ENCODE assay signal across 9 cellular contexts in genomic region chr6:112253842-112254816, GRCh38.
DNase-seq lines count a peak whose midpoint lies in the region; ATAC-seq and TF ChIP-seq lines count a peak whose summit lies in the region.
"Had no signal": no experiment of that assay in that cellular context is flagged by ENCODE, and none has a peak within 500 bp of the region (broad histone marks: within the 10 kb centered on the region; RNA-seq: fewer than 3 reads in every experiment).

Gene LAMA4 (minus strand): TSS chr6:112254567. CDS start chr6:112254150, 417 bp downstream.

- no peak for TF ChIP-seq CTCF in retinal pigment epithelial cell (conservative IDR thresholded peaks at IDR 0.05; ENCODE audit: low read depth, low read length)

- no peaks in the 10 kb centered on the region for H3K9me3 ChIP-seq in iPS-18a (ENCODE audit: control insufficient read depth, low read depth, low read length)
- H3K9me3 ChIP-seq: neutrophil had no signal

- ATAC-seq in HG02938 (IDR thresholded peaks at IDR 0.05; ENCODE audit: unreplicated experiment) (no peak), GM21717 (IDR thresholded peaks at IDR 0.05; ENCODE audit: unreplicated experiment) (no peak)

- peak within 1 kb of the TSS; percentile 89 for H3K4me3 ChIP-seq in iPS-18a (ENCODE audit: low read length)
- peak within 1 kb of the TSS; percentile 60 for H3K4me3 ChIP-seq in retinal pigment epithelial cell (ENCODE audit: low read length)

- peaks cover 38% of the 10 kb centered on the region for H3K27me3 ChIP-seq in iPS-18a (ENCODE audit: control insufficient read depth, insufficient read depth, low read length)

- in situ Hi-C loops in T47D (cut with HindIII; ENCODE audit: low pct_unique_long_range_greater_than_20kb, low sequenced_read_pairs) = no loop called here

- no peak within 1 kb of the TSS for H3K27ac ChIP-seq in iPS-18a (ENCODE audit: low read length)
- H3K27ac ChIP-seq: neutrophil had no signal

- H3K4me1 ChIP-seq in iPS-18a (ENCODE audit: control insufficient read depth, low read depth, low read length) = peaks cover 11% of the 10 kb centered on the region

- H3K36me3 ChIP-seq in iPS-18a (ENCODE audit: control insufficient read depth, low read depth, low read length) = no peaks in the 10 kb centered on the region
- H3K36me3 ChIP-seq: neutrophil had no signal

- H3K9ac ChIP-seq in iPS-18a (ENCODE audit: low read length) = peak within 1 kb of the TSS; percentile 58

- DNase-seq in activated gamma-delta T cell (lab: John Stamatoyannopoulos, UW) (peak; percentile 8), activated gamma-delta T cell treated with Interleukin-2 at 50 U/mL for 16 hours (no peak), NCI-H748 (lab: John Stamatoyannopoulos, UW; ENCODE audit: unreplicated experiment) (peak; percentile 67), T47D (ENCODE audit: low read depth in 1 of 2, low spot score in 1 of 2) (peak; percentile 16 to 40), retinal pigment epithelial cell (ENCODE audit: low read depth) (no peak)

Comparison
In these comparisons a context has a peak if more than half of its experiments do, and no peak if none do; other contexts are left out.
1. DNase-seq: peak in activated gamma-delta T cell (single experiment), NCI-H748 (single experiment) and T47D (2 of 2); none in activated gamma-delta T cell treated with Interleukin-2 at 50 U/mL for 16 hours (single experiment) and retinal pigment epithelial cell (single experiment).